ENCODE assay signal across 1 cellular context in genomic region chr6:28080631-28081485, GRCh38.
TF ChIP-seq lines count a peak whose summit lies in the region.

No MANE protein-coding gene starts in this region.

TF ChIP-seq in GM12878, 131 proteins besides CTCF, POLR2A, EP300 and RAD21 (continued from another document and continues in another):
- TF ChIP-seq SKIL (IDR thresholded peaks at IDR 0.05; ENCODE audit: low read depth, poor library complexity, severe bottlenecking): peak; percentile 95
- no peak for TF ChIP-seq PBX3 (IDR thresholded peaks at IDR 0.05; ENCODE audit: insufficient replicate concordance, low read depth, low read length)
- TF ChIP-seq ZNF24 (IDR thresholded peaks at IDR 0.05): 0 out of 2 replicates have a peak, but pooled peaks have one; percentile 8
- TF ChIP-seq NFYA (IDR thresholded peaks at IDR 0.05; ENCODE audit: borderline replicate concordance, low read depth, low read length): no peak
- TF ChIP-seq KDM1A (IDR thresholded peaks at IDR 0.05; ENCODE audit: borderline replicate concordance): no peak
- peak; percentile 90 for TF ChIP-seq YY1 (IDR thresholded peaks at IDR 0.05; ENCODE audit: low read depth, low read length)
- TF ChIP-seq E4F1 (IDR thresholded peaks at IDR 0.05; ENCODE audit: borderline replicate concordance, partially characterized antibody): peak; percentile 66
- TF ChIP-seq CBX5 (IDR thresholded peaks at IDR 0.05; ENCODE audit: low read depth): 0 out of 2 replicates have a peak, but pooled peaks have one; percentile 42
- peak; percentile 11 for TF ChIP-seq USF1 (IDR thresholded peaks at IDR 0.05; ENCODE audit: borderline replicate concordance, extremely low read length, insufficient read depth, low read depth, low read length)
- peak; percentile 86; the same call in 2 of the 3 replicates for TF ChIP-seq POU2F2 (IDR thresholded peaks at IDR 0.05; ENCODE audit: borderline replicate concordance, low read depth, low read length)
- TF ChIP-seq EZH2 (IDR thresholded peaks at IDR 0.05; ENCODE audit: borderline replicate concordance, control insufficient read depth, low read depth, low read length): no peak
- TF ChIP-seq HDAC2 (IDR thresholded peaks at IDR 0.05): no peak
- TF ChIP-seq ZNF592 (IDR thresholded peaks at IDR 0.05): no peak; the same call in 1 of the 2 replicates
- TF ChIP-seq BMI1 (IDR thresholded peaks at IDR 0.05; ENCODE audit: borderline replicate concordance): peak; percentile 93
- peak; percentile 85 for TF ChIP-seq IRF4 (IDR thresholded peaks at IDR 0.05; ENCODE audit: low read depth, low read length)
- TF ChIP-seq EED (IDR thresholded peaks at IDR 0.05; ENCODE audit: low read depth): no peak
- TF ChIP-seq ZNF217 (IDR thresholded peaks at IDR 0.05): no peak
- TF ChIP-seq IKZF1 (conservative IDR thresholded peaks at IDR 0.05): peak; percentile 96
- TF ChIP-seq SMAD5 (IDR thresholded peaks at IDR 0.05; ENCODE audit: low read depth): no peak
- TF ChIP-seq E2F8 (IDR thresholded peaks at IDR 0.05; ENCODE audit: low read depth, partially characterized antibody): peak; percentile 97
- TF ChIP-seq HSF1 (IDR thresholded peaks at IDR 0.05; ENCODE audit: low read depth, low read length): peak; percentile 86
- peak; percentile 77; the same call in 1 of the 2 replicates for TF ChIP-seq CHD2 (IDR thresholded peaks at IDR 0.05; ENCODE audit: borderline replicate concordance, low read depth, low read length)
- TF ChIP-seq RCOR1 (conservative IDR thresholded peaks at IDR 0.05; ENCODE audit: low read depth, low read length): peak; percentile 63; the same call in 1 of the 2 replicates
- peak; percentile 95 for TF ChIP-seq HCFC1 (IDR thresholded peaks at IDR 0.05; ENCODE audit: low read length)
- TF ChIP-seq NFXL1 (IDR thresholded peaks at IDR 0.05; ENCODE audit: borderline replicate concordance): no peak
- peak; percentile 64 for TF ChIP-seq MTA2 (IDR thresholded peaks at IDR 0.05; ENCODE audit: low read depth)
- TF ChIP-seq NR2C1 (IDR thresholded peaks at IDR 0.05): peak; percentile 75
- TF ChIP-seq ZBTB33 (IDR thresholded peaks at IDR 0.05): 0 out of 2 replicates have a peak, but pooled peaks have one; percentile 13
- TF ChIP-seq WRNIP1 (IDR thresholded peaks at IDR 0.05; ENCODE audit: borderline replicate concordance, low read depth, low read length): peak; percentile 98
- peak; percentile 97 for TF ChIP-seq SMARCA5 (IDR thresholded peaks at IDR 0.05)
- peak; percentile 98 for TF ChIP-seq ZBTB11 (CRISPR knock-in tag; IDR thresholded peaks at IDR 0.05)
- peak; percentile 91 for TF ChIP-seq NKRF (conservative IDR thresholded peaks at IDR 0.05)
